In the genomic region with DNA sequence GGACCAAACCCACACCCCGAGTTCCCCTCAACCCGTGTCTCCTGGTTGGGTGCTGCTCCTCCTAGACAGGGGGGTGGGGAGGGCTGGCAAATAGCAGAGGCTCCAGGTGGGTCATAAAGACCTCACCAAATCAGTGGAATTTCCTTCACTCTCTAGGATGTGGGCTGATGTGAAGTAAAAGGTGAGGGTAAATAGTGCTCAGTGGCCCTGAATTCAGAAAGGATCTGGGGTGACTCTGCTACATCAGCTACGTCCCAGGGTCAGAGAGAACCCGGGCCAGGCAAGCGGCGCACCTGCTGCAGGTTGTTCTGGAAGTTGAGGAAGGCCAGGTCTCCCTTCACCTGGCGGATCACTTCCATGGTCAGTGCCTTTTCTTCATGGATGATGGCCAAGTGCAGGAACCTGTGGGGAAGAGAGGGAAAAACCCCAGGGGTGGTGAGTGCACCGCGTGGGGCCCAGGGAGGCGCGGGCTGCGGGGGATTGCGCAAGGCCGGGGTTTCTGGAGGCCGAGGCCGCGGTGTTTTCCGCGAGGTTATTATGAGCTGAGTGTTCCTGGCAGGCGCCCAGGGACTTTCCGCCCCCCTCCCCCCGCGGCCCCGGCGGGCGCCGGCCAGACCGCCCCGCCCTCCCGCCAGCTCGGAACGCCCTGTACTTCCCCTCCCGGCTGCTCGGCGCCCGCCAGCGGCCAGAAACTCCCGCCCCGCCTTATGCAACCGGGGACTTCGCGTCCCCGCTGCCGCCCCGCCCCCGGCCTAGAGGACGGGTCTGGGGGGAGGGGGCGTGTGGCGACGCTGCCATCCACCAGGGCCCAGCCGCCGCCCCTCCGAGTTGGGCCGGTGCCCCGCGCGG, we compare ENCODE assay signal across 8 cellular contexts. TPM values are rescaled to one million over a fixed set of nuclear protein-coding genes. Genes with fewer than 3 reads are reported as not detected.
DNase-seq lines count a peak whose midpoint lies in the region; ATAC-seq and TF ChIP-seq lines count a peak whose summit lies in the region.

No MANE protein-coding gene starts in this region.

- H3K27me3 ChIP-seq in BE2C, result no peaks in the 10 kb centered on the region

- H3K9me3 ChIP-seq in BE2C, result no peaks in the 10 kb centered on the region

- peak overlapping the region; percentile 69 for H3K4me3 ChIP-seq in BE2C (ENCODE audit: low read depth, low read length)

- peaks cover 15% of the 10 kb centered on the region for H3K4me1 ChIP-seq in BE2C

- no peak for TF ChIP-seq CTCF in BE2C (IDR thresholded peaks at IDR 0.05; ENCODE audit: low read depth, low read length)

- ATAC-seq in HG03439 (IDR thresholded peaks at IDR 0.05; ENCODE audit: unreplicated experiment), result peak; percentile 51

- DNase-seq in BE2C (peak; percentile 97), GM19240 (ENCODE audit: insufficient read length, low spot score) (peak; percentile 61), NCI-H510A (lab: John Stamatoyannopoulos, UW) (peak; percentile 94), cerebellum (ENCODE audit: low spot score) (peak; percentile 86), kidney tubule cell (ENCODE audit: low spot score) (peak; percentile 97)
- peak; percentile 94 to 95 for DNase-seq in activated CD4-positive, alpha-beta T cell treated with anti-CD3 and anti-CD28 coated beads for 24 hours (ENCODE audit: low read depth in 2 of 2)
- DNase-seq in stimulated activated CD4-positive, alpha-beta T cell treated with anti-CD3 and anti-CD28 coated beads, Interleukin-15, amount 100 ng/mL, for 48 hours (ENCODE audit: low read depth in 2 of 2), result peak; percentile 92 to 93

- H3K36me3 ChIP-seq in BE2C, result peaks cover 45% of the 10 kb centered on the region

RNA-seq across cellular contexts. Expression of a gene that starts 0.9 kb away (rescaled TPM):
- 111 TPM for polyA plus RNA-seq in BE2C (2012; ENCODE audit: insufficient read depth, insufficient read length, low read depth)
- total RNA-seq in cerebellum, result 32.0 TPM

Comparison
In these comparisons a context has a peak if more than half of its experiments do, and no peak if none do; other contexts are left out.
1. Peak in every context shown above with its lines: DNase-seq, ATAC-seq and H3K4me3 ChIP-seq.